18 cellular contexts compared by ENCODE assay signal in the genomic region with DNA sequence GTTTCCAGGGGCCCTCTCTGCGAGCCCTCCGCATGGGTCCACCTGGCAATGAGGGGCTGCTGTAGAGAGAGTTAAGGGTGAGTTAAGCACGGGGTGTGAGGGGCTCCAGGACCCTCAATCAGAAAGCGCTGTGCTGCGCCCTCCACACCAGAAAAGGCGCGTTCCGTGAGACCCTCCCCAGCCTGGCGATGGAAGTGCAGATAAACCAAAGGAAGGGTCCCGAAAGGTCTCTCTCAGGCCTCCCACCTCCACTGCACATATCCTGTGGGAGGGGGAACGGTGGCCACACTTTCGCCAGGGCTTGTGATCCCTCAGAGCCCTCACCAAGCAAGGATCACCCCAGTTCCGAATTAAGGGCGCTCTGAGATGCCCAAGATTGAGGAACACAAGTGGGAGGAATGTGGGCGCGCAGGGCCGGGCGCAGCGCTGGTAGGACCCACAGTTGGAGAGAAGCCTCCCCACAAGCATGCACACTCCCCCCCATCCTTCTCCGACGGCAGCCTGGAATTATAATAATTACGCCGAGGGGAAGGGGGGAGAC. TPM values are rescaled to one million over a fixed set of nuclear protein-coding genes. Genes with fewer than 3 reads are reported as not detected.
DNase-seq lines count a peak whose midpoint lies in the region; ATAC-seq, FAIRE-seq and TF ChIP-seq lines count a peak whose summit lies in the region.
"Had no signal": no experiment of that assay in that cellular context is flagged by ENCODE, and none has a peak within 500 bp of the region (broad histone marks: within the 10 kb centered on the region; RNA-seq: fewer than 3 reads in every experiment).

No MANE protein-coding gene starts in this region.

- ATAC-seq in HG02610 (IDR thresholded peaks at IDR 0.05; ENCODE audit: unreplicated experiment), result no peak
- ATAC-seq: activated T-helper 17 cell treated with anti-CD3 and anti-CD28 coated beads, Interleukin-2, amount 50 U/mL, for 72 hours had no signal

- TF ChIP-seq CTCF in endothelial cell of umbilical vein (IDR thresholded peaks at IDR 0.05; ENCODE audit: extremely low read depth in 1 of 2, insufficient read depth in 1 of 2, low read depth in 1 of 2, low read length in 2 of 2) (no peak), neural cell (IDR thresholded peaks at IDR 0.05; ENCODE audit: poor library complexity, severe bottlenecking) (no peak)

- TF ChIP-seq POLR2A in endothelial cell of umbilical vein (IDR thresholded peaks at IDR 0.05; ENCODE audit: low read depth, low read length), result no peak

- H3K4me2 ChIP-seq in endothelial cell of umbilical vein (ENCODE audit: insufficient read depth, low read length) (no peak overlapping the region), neural cell (ENCODE audit: low read length) (no peak overlapping the region)
- H3K4me2 ChIP-seq: PC-9 had no signal

- TF ChIP-seq EP300 in neural cell (conservative IDR thresholded peaks at IDR 0.05; ENCODE audit: poor library complexity, severe bottlenecking), result no peak

- no peak for FAIRE-seq in endothelial cell of umbilical vein (lab: Jason Lieb, UNC)

- no peaks in the 10 kb centered on the region for H3F3A ChIP-seq in neural cell (ENCODE audit: insufficient read depth, low read length, poor library complexity, severe bottlenecking)

- intact Hi-C loops in endothelial cell of umbilical vein (cut with micrococcal nuclease), result no loop called here

- DNase-seq in AG08395 (ENCODE audit: low spot score), result peak; percentile 6
- no peak for DNase-seq in endothelial cell of umbilical vein (ENCODE audit: low read depth, low spot score)
- DNase-seq in activated CD4-positive, CD25-positive, alpha-beta regulatory T cell (lab: John Stamatoyannopoulos, UW), result no peak
- DNase-seq in activated CD4-positive, CD25-positive, alpha-beta regulatory T cell treated with anti-CD3 and anti-CD28 coated beads, Interleukin-2, amount 50 U/mL, for 72 hours, result no peak
- no peak for DNase-seq in mucosa of gallbladder (ENCODE audit: low spot score)
- DNase-seq: activated CD4-positive, alpha-beta T cell treated with anti-CD3 and anti-CD28 coated beads for 1 hour; amniotic stem cell; erythroblast; hypothalamus; NCI-H1436 treated with DMSO at 0.1 percent for 48 hours; occipital lobe; PC-9; T-helper 1 cell had no signal

- TF ChIP-seq RAD21 in neural cell (conservative IDR thresholded peaks at IDR 0.05), result no peak

- H2AFZ ChIP-seq in endothelial cell of umbilical vein (ENCODE audit: low read depth, low read length) (no peak overlapping the region), neural cell (ENCODE audit: low read depth, low read length) (no peak overlapping the region)
- H2AFZ ChIP-seq: PC-9 had no signal

- H3K9ac ChIP-seq in HUES48 (ENCODE audit: low read depth, low read length) (no peak overlapping the region), endothelial cell of umbilical vein (replicated peaks; ENCODE audit: extremely low read depth, insufficient read depth, low read length) (no peak overlapping the region), neural cell (ENCODE audit: low read length) (no peak overlapping the region)

- H3K9me3 ChIP-seq in HUES48 (ENCODE audit: control insufficient read depth, insufficient read depth, low read length) (no peaks in the 10 kb centered on the region), endothelial cell of umbilical vein (replicated peaks; ENCODE audit: control insufficient read depth, insufficient read depth, low read length) (no peaks in the 10 kb centered on the region), neural cell (ENCODE audit: low read length) (no peaks in the 10 kb centered on the region)

- peaks cover 99% of the 10 kb centered on the region for H3K27me3 ChIP-seq in HUES48 (ENCODE audit: control insufficient read depth, insufficient read depth, low read length)
- peaks cover 55 to 58% of the 10 kb centered on the region in 2 experiments for H3K27me3 ChIP-seq in endothelial cell of umbilical vein (ENCODE audit: control insufficient read depth in 2 of 2, insufficient read depth in 2 of 2, low read length in 2 of 2)
- H3K27me3 ChIP-seq in neural cell (ENCODE audit: insufficient read depth, low read depth, low read length), result peaks cover 75% of the 10 kb centered on the region

- H3K4me1 ChIP-seq in HUES48 (ENCODE audit: control insufficient read depth, insufficient read depth, low read length) (peaks cover 29% of the 10 kb centered on the region), endothelial cell of umbilical vein (ENCODE audit: control insufficient read depth, extremely low read depth, insufficient read depth, low read length) (no peaks in the 10 kb centered on the region)

- peak overlapping the region; percentile 45 for H3K4me3 ChIP-seq in HUES48 (ENCODE audit: low read depth, low read length)
- H3K4me3 ChIP-seq in endothelial cell of umbilical vein (replicated peaks in 1 of 3; ENCODE audit: insufficient read depth in 1 of 3, low read depth in 1 of 3, low read length in 3 of 3), result no peak overlapping the region
- H3K4me3 ChIP-seq in neural cell (ENCODE audit: low read length), result peak overlapping the region; percentile 38
- H3K4me3 ChIP-seq: PC-9 had no signal

- H3K27ac ChIP-seq in HUES48 (ENCODE audit: low read depth, low read length), result no peak overlapping the region
- no peak overlapping the region for H3K27ac ChIP-seq in endothelial cell of umbilical vein (ENCODE audit: insufficient read depth, low read depth, low read length)
- no peak overlapping the region for H3K27ac ChIP-seq in neural cell (ENCODE audit: low read length)
- H3K27ac ChIP-seq: PC-9 had no signal

- H3K79me2 ChIP-seq in endothelial cell of umbilical vein (ENCODE audit: control insufficient read depth, insufficient read depth, low read length) (no peaks in the 10 kb centered on the region), neural cell (replicated peaks; ENCODE audit: insufficient read depth, low read length) (no peaks in the 10 kb centered on the region)

- no peaks in the 10 kb centered on the region for H4K20me1 ChIP-seq in endothelial cell of umbilical vein (replicated peaks; ENCODE audit: control insufficient read depth, extremely low read depth, insufficient read depth, low read length)
- no peaks in the 10 kb centered on the region for H4K20me1 ChIP-seq in neural cell (ENCODE audit: insufficient read depth)

- dilution Hi-C loops in endothelial cell of umbilical vein (cut with MboI; ENCODE audit: extremely low pct_ligation_motif_present, low sequenced_read_pairs), result no loop called here

- CTCF ChIA-PET in endothelial cell of umbilical vein (lab: Charles Lee), result no interaction called here

- H3K9me2 ChIP-seq in neural cell (ENCODE audit: insufficient read depth, low read length), result no peaks in the 10 kb centered on the region

- H3K9me1 ChIP-seq in endothelial cell of umbilical vein (replicated peaks; ENCODE audit: control insufficient read depth, extremely low read depth, insufficient read depth, low read length), result no peaks in the 10 kb centered on the region

- no peaks in the 10 kb centered on the region for H3K36me3 ChIP-seq in HUES48 (ENCODE audit: control insufficient read depth, insufficient read depth, low read length)
- no peaks in the 10 kb centered on the region for H3K36me3 ChIP-seq in endothelial cell of umbilical vein (ENCODE audit: control insufficient read depth in 2 of 2, extremely low read depth in 1 of 2, insufficient read depth in 2 of 2, low read length in 2 of 2)
- H3K36me3 ChIP-seq in neural cell (ENCODE audit: insufficient read depth, low read length), result no peaks in the 10 kb centered on the region

- BruUV-seq in endothelial cell of umbilical vein (replicated peaks; lab: Mats Ljungman, UMichigan), result no TSS peak

- POLR2A ChIA-PET in endothelial cell of umbilical vein (lab: Charles Lee), result no interaction called here

TF ChIP-seq in endothelial cell of umbilical vein, 7 proteins besides CTCF, POLR2A, EP300 and RAD21 (continues in another document):
- TF ChIP-seq EZH2 (IDR thresholded peaks at IDR 0.05; ENCODE audit: borderline replicate concordance, low read depth, low read length, severe bottlenecking) (peak; percentile 25), MAX (IDR thresholded peaks at IDR 0.05; ENCODE audit: insufficient read depth, insufficient read length) (no peak), JUN (IDR thresholded peaks at IDR 0.05; ENCODE audit: borderline replicate concordance, insufficient read depth, insufficient read length, low read depth) (no peak), FOS (IDR thresholded peaks at IDR 0.05; ENCODE audit: borderline replicate concordance, insufficient read depth, low read length) (no peak), POLR2AphosphoS5 (IDR thresholded peaks at IDR 0.05; ENCODE audit: insufficient read depth, low read depth, low read length) (no peak), GATA2 (IDR thresholded peaks at IDR 0.05; ENCODE audit: insufficient read depth, insufficient read length, low read depth, low read length) (no peak)

TF ChIP-seq in neural cell, 6 proteins besides CTCF, POLR2A, EP300 and RAD21:
- TF ChIP-seq EZH2 (IDR thresholded peaks at IDR 0.05; ENCODE audit: borderline replicate concordance, insufficient read depth, low read length, poor library complexity, severe bottlenecking) (no peak), TAF1 (IDR thresholded peaks at IDR 0.05; ENCODE audit: low read depth) (no peak)
TF ChIP-seq in neural cell: peak in this region for 0.

RNA-seq across cellular contexts. Expression of gene WNT3A, which starts 1.1 kb away (rescaled TPM):
- not detected in 2 replicates for total RNA-seq in endothelial cell of umbilical vein
- polyA plus RNA-seq in endothelial cell of umbilical vein, result not detected in 2 replicates
- not detected in 2 replicates for polyA plus RNA-seq in endothelial cell of umbilical vein (2011; cell fraction: cytosol; rRNA removed)
- not detected in 2 replicates for polyA plus RNA-seq in endothelial cell of umbilical vein (2011; cell fraction: nucleus; rRNA removed)
- not detected in 2 replicates for polyA plus RNA-seq in endothelial cell of umbilical vein (2012)
- polyA minus RNA-seq in endothelial cell of umbilical vein, result not detected in 2 replicates
- not detected for polyA minus RNA-seq in endothelial cell of umbilical vein (2011; cell fraction: cytosol; rRNA and poly(A)+ RNA removed)
- not detected in 2 replicates for polyA minus RNA-seq in endothelial cell of umbilical vein (2011; cell fraction: nucleus; rRNA and poly(A)+ RNA removed)
- polyA plus RNA-seq in neural cell, result 0.14 TPM in 1 of 2 replicates, not detected in the other
- polyA minus RNA-seq in neural cell, result not detected in 2 replicates
- 0.06 TPM for total RNA-seq in mucosa of gallbladder
- total RNA-seq: activated T-helper 17 cell treated with anti-CD3 and anti-CD28 coated beads, Interleukin-2, amount 50 U/mL, for 72 hours; liver; occipital lobe had no signal
- polyA plus RNA-seq: liver had no signal

Comparison
In these comparisons a context has a peak if more than half of its experiments do, and no peak if none do; other contexts are left out.
1. H3K4me3 ChIP-seq: peak in HUES48 (single experiment) and neural cell (single experiment); none in endothelial cell of umbilical vein (0 of 3).